Comparison of ENCODE assay signal across 20 cellular contexts in the genomic region with DNA sequence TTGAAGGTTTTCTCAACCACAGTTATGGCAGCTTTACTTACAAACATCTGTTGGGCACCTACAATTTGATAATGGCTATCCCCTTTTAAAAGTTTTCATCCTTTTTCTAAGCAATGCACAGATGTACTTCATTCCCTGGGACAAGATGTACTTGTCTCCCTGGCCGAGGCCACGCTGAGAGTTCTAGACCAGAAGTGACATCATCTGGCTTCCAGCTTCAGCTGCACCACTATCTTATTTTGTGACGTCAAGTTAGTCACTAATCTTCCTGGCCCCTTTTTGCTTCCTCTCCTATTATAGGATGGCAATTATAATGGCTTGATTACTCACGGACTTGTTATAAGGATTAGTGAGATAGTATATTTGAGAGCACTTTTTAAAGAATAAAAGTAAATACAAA.
"Had no signal": no experiment of that assay in that cellular context is flagged by ENCODE, and none has a peak within 500 bp of the region (broad histone marks: within the 10 kb centered on the region; RNA-seq: fewer than 3 reads in every experiment).

No MANE protein-coding gene starts in this region.

- H3K4me1 ChIP-seq: SJCRH30 had no signal

- H3K36me3 ChIP-seq: SJCRH30 had no signal

- H3K9ac ChIP-seq: KMS-11 had no signal

- H3K27me3 ChIP-seq: SJCRH30 had no signal

- H3K27ac ChIP-seq: KMS-11, SJCRH30 had no signal

- H3K9me3 ChIP-seq: SJCRH30 had no signal

- H3K4me3 ChIP-seq: SJCRH30 had no signal

- ATAC-seq: SK-N-SH treated with all-trans-retinoic acid at 6 μM for 48 hours had no signal

- DNase-seq: IMR-90, Kasumi-1, MM.1S, NCI-H1092 treated with DMSO at 0.1 percent for 48 hours, NCI-H1436, NCI-H187, NCI-H2029, NCI-H2081 treated with DMSO at 0.1 percent for 48 hours, NCI-H2171, NCI-H226, NCI-H446, NCI-H510A, NCI-H524 treated with DMSO at 0.1 percent for 48 hours, NCI-H69, NCI-H774, RPMI8226, SHP77 treated with DMSO at 0.1 percent for 48 hours, SJCRH30 had no signal

- H3K4me2 ChIP-seq: KMS-11 had no signal
